ENCODE assay signal across 9 cellular contexts in the genomic region with DNA sequence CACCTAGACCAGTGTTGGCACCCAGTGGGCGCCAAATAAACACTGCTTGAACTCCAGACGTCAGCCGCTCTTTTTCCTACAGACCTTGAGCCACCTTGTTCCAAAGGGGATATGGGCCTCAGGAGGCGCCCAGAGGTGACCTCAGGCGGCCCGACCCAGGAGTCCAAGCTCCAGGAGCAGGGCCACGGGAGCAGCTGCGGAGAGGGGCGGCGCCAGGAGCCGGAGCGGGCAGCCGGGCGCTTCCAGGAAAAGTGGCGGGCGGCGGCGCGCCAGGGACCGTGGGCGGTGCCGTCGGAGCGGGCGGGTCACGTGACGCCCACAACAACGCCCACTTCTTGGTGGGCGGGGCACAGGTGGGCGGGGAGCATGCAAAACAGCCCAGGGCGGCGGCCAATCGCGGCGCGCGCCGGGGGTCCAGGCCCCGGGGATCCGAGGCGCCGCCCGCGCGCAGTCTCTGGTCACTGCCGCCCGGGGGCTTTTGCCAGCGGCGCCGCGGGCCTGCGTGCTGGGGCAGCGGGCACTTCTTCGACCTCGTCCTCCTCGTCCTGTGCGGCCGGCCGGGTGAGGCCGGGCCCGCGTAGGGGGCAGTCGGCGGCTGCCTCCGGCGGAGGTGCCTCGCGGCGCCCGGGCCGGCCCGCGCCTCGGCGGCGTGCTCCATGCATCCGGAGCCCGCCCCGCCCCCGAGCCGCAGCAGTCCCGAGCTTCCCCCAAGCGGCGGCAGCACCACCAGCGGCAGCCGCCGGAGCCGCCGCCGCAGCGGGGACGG. TPM values are rescaled to one million over a fixed set of nuclear protein-coding genes. Genes with fewer than 3 reads are reported as not detected.
DNase-seq lines count a peak whose midpoint lies in the region; ATAC-seq, FAIRE-seq and TF ChIP-seq lines count a peak whose summit lies in the region.
"Had no signal": no experiment of that assay in that cellular context is flagged by ENCODE, and none has a peak within 500 bp of the region (broad histone marks: within the 10 kb centered on the region; RNA-seq: fewer than 3 reads in every experiment).

A gene (plus strand): TSS at position 444 of the 766 bp plus-strand sequence.

- peak within 1 kb of the TSS; percentile 87 for H3K27ac ChIP-seq in cingulate gyrus (ENCODE audit: low read depth, low read length)

- H3K4me1 ChIP-seq in BE2C, result peaks cover 9% of the 10 kb centered on the region

- H3K27me3 ChIP-seq in BE2C, result no peaks in the 10 kb centered on the region

- H3K4me3 ChIP-seq in BE2C (ENCODE audit: low read depth, low read length), result peak within 1 kb of the TSS; percentile 61

- ATAC-seq in HG03457 (IDR thresholded peaks at IDR 0.05; ENCODE audit: unreplicated experiment) (peak; percentile 42), left colon (peak; percentile 83)

- peak; percentile 82 for FAIRE-seq in GM19239 (lab: Jason Lieb, UNC)
- FAIRE-seq: endometrium had no signal

- peaks cover 6% of the 10 kb centered on the region; the same call in 1 of the 2 replicates for H3K36me3 ChIP-seq in BE2C

- TF ChIP-seq CTCF in BE2C (IDR thresholded peaks at IDR 0.05; ENCODE audit: low read depth, low read length), result no peak

- DNase-seq in BE2C (peak; percentile 100), GM19239 (ENCODE audit: insufficient read length, low spot score) (peak; percentile 78), NCI-H526 (lab: John Stamatoyannopoulos, UW) (peak; percentile 66 to 96), left colon (peak; percentile 96 to 99)
- peak; percentile 96 for DNase-seq in activated CD4-positive, alpha-beta T cell treated with anti-CD3 and anti-CD28 coated beads for 48 hours
- DNase-seq in stimulated activated CD4-positive, alpha-beta T cell treated with anti-CD3 and anti-CD28 coated beads, Interleukin-1b, Interleukin-23, amount 100 ng/mL, for 4 hours (ENCODE audit: low read depth in 2 of 2), result peak; percentile 97 to 99

- no peaks in the 10 kb centered on the region for H3K9me3 ChIP-seq in BE2C

- intact Hi-C loops in left colon (cut with DNase I, micrococcal nuclease), result loop anchor here in 1 of 2 donors (5.0 kb wide), 1 partner anchor 74 kb away; no protein-coding TSS in a partner anchor

RNA-seq across cellular contexts. Expression of the gene that starts here (rescaled TPM):
- 27.1 TPM for polyA plus RNA-seq in BE2C (2012; ENCODE audit: insufficient read depth, insufficient read length, low read depth)
- total RNA-seq in left colon, result 10 to 100 TPM; 13.7 to 15.5 TPM

Comparison
In these comparisons a context has a peak if more than half of its experiments do, and no peak if none do; other contexts are left out.
1. Peak in every context shown above with its lines: DNase-seq, ATAC-seq, H3K4me3 ChIP-seq and H3K27ac ChIP-seq.